9 cellular contexts compared by ENCODE assay signal in genomic region chr11:17013548-17014320, GRCh38. TPM values are rescaled to one million over a fixed set of nuclear protein-coding genes. Genes with fewer than 3 reads are reported as not detected.
DNase-seq lines count a peak whose midpoint lies in the region; ATAC-seq, FAIRE-seq and TF ChIP-seq lines count a peak whose summit lies in the region.
"Had no signal": no experiment of that assay in that cellular context is flagged by ENCODE, and none has a peak within 500 bp of the region (broad histone marks: within the 10 kb centered on the region; RNA-seq: fewer than 3 reads in every experiment).

No MANE protein-coding gene starts in this region.

- no peaks in the 10 kb centered on the region for H3K9me3 Mint-ChIP-seq in activated naive CD8-positive, alpha-beta T cell treated with anti-CD3 and anti-CD28 coated beads, Interleukin-2, amount 50 U/mL, for 24 hours
- H3K9me3 Mint-ChIP-seq: nephron had no signal

- peak overlapping the region; percentile 55 for H3K4me3 Mint-ChIP-seq in activated naive CD8-positive, alpha-beta T cell treated with anti-CD3 and anti-CD28 coated beads, Interleukin-2, amount 50 U/mL, for 24 hours

- peaks cover 17% of the 10 kb centered on the region for H3K27me3 Mint-ChIP-seq in activated naive CD8-positive, alpha-beta T cell treated with anti-CD3 and anti-CD28 coated beads, Interleukin-2, amount 50 U/mL, for 24 hours

- H3K4me3 ChIP-seq in MM.1S (ENCODE audit: low read length) = peak overlapping the region; percentile 92
- peak overlapping the region; percentile 85 for H3K4me3 ChIP-seq in iPS-18a (ENCODE audit: low read length)
- peak overlapping the region; percentile 53 to 93 (median 74) for H3K4me3 ChIP-seq in spleen

- intact Hi-C loops in spleen (cut with DNase I; ENCODE audit: low total_unique reads) = no loop called here

- no peak for TF ChIP-seq CTCF in MM.1S (IDR thresholded peaks at IDR 0.05; ENCODE audit: low read length)
- TF ChIP-seq CTCF in spleen (IDR thresholded peaks at IDR 0.05 in 8 of 11, conservative IDR thresholded peaks at IDR 0.05 in 3 of 11) = no peak

- no peaks in the 10 kb centered on the region for H3K36me3 Mint-ChIP-seq in activated naive CD8-positive, alpha-beta T cell treated with anti-CD3 and anti-CD28 coated beads, Interleukin-2, amount 50 U/mL, for 24 hours (ENCODE audit: low read depth)

- H3K9me2 ChIP-seq in MM.1S (replicated peaks; ENCODE audit: insufficient read depth, low read length) = no peaks in the 10 kb centered on the region

- no peak overlapping the region for H3K27ac Mint-ChIP-seq in activated naive CD8-positive, alpha-beta T cell treated with anti-CD3 and anti-CD28 coated beads, Interleukin-2, amount 50 U/mL, for 24 hours

- no peaks in the 10 kb centered on the region for H3K27me3 ChIP-seq in MM.1S (replicated peaks; ENCODE audit: insufficient read depth, low read length)
- H3K27me3 ChIP-seq in iPS-18a (ENCODE audit: control insufficient read depth, insufficient read depth, low read length) = peaks cover 48% of the 10 kb centered on the region
- H3K27me3 ChIP-seq in spleen (replicated peaks in 1 of 7) = peaks cover 0 to 53% (median 16%) of the 10 kb centered on the region in 7 donors

- TF ChIP-seq POLR2A in spleen (IDR thresholded peaks at IDR 0.05) = no peak
- no peak for TF ChIP-seq POLR2A in H54 (IDR thresholded peaks at IDR 0.05; ENCODE audit: low read depth, low read length)

- WGBS in spleen, 5 donors = 1 to 5% (median 1%) methylated on average over 13 to 85 of the region's 85 CpGs

- H3K27ac ChIP-seq in MM.1S (ENCODE audit: low read length) (peak overlapping the region; percentile 34; the same call in 1 of the 2 replicates), iPS-18a (ENCODE audit: low read length) (no peak overlapping the region), spleen (no peak overlapping the region)

- H3K79me2 ChIP-seq in MM.1S (ENCODE audit: low read length) = peaks cover 88% of the 10 kb centered on the region

- no peak for FAIRE-seq in H54 (lab: Jason Lieb, UNC)

- H3K4me1 Mint-ChIP-seq in activated naive CD8-positive, alpha-beta T cell treated with anti-CD3 and anti-CD28 coated beads, Interleukin-2, amount 50 U/mL, for 24 hours = peaks cover 4% of the 10 kb centered on the region

- H3K9ac ChIP-seq in ES-I3 (ENCODE audit: low read depth, low read length) (peak overlapping the region; percentile 71), MM.1S (ENCODE audit: low read length) (peak overlapping the region; percentile 85), iPS-18a (ENCODE audit: low read length) (peak overlapping the region; percentile 61)

- DNase-seq in MM.1S (peak; percentile 64), spleen (peak; percentile 74), HUDEP-2 (lab: John Stamatoyannopoulos, UW; ENCODE audit: unreplicated experiment in 76 of 76) (no peak), H54 (ENCODE audit: insufficient read length, low spot score) (no peak), MV-4-11 (lab: John Stamatoyannopoulos, UW) (no peak)
- peak; percentile 30 for DNase-seq in activated naive CD8-positive, alpha-beta T cell treated with anti-CD3 and anti-CD28 coated beads, Interleukin-2, amount 50 U/mL, for 24 hours

- H3K9me3 ChIP-seq in ES-I3 (ENCODE audit: control insufficient read depth, insufficient read depth, low read length) (no peaks in the 10 kb centered on the region), MM.1S (replicated peaks; ENCODE audit: insufficient read depth, low read length) (no peaks in the 10 kb centered on the region), iPS-18a (ENCODE audit: control insufficient read depth, low read depth, low read length) (no peaks in the 10 kb centered on the region), spleen (no peaks in the 10 kb centered on the region)

- ATAC-seq in activated naive CD8-positive, alpha-beta T cell treated with anti-CD3 and anti-CD28 coated beads, Interleukin-2, amount 50 U/mL, for 24 hours = peak; percentile 15

- peak overlapping the region; percentile 67 for H2AFZ ChIP-seq in MM.1S (ENCODE audit: low read length)

- H3K36me3 ChIP-seq in ES-I3 (ENCODE audit: insufficient read depth, low read length) = no peaks in the 10 kb centered on the region
- no peaks in the 10 kb centered on the region for H3K36me3 ChIP-seq in MM.1S (replicated peaks; ENCODE audit: insufficient read depth, low read length)
- no peaks in the 10 kb centered on the region for H3K36me3 ChIP-seq in iPS-18a (ENCODE audit: control insufficient read depth, low read depth, low read length)
- H3K36me3 ChIP-seq in spleen = no peaks in the 10 kb centered on the region

- peak overlapping the region; percentile 91 for H3K4me2 ChIP-seq in MM.1S (ENCODE audit: low read depth, low read length)

- no peaks in the 10 kb centered on the region for H4K20me1 ChIP-seq in MM.1S (ENCODE audit: insufficient read depth, low read length)

- peaks cover 6% of the 10 kb centered on the region; the same call in 1 of the 2 replicates for H3F3A ChIP-seq in MM.1S (ENCODE audit: insufficient read depth, low read length)

- H3K4me1 ChIP-seq in ES-I3 (ENCODE audit: insufficient read depth, low read length) = peaks cover 19% of the 10 kb centered on the region
- 0 out of 2 replicates have a peak, but pooled peaks cover 4% of the 10 kb centered on the region for H3K4me1 ChIP-seq in MM.1S (ENCODE audit: low read length)
- H3K4me1 ChIP-seq in iPS-18a (ENCODE audit: control insufficient read depth, low read depth, low read length) = peaks cover 9% of the 10 kb centered on the region
- peaks cover 0 to 24% (median 17%) of the 10 kb centered on the region in 6 donors for H3K4me1 ChIP-seq in spleen

RNA-seq across cellular contexts. Expression of gene PLEKHA7, which starts 0.5 kb away (rescaled TPM):
- total RNA-seq in spleen = 10 to 100 TPM in 2 of 7 donors, 1 to 10 TPM in 5; 3.7 to 12.8 (median 7.6) TPM
- polyA plus RNA-seq in spleen = 1 to 10 TPM; 1.8 to 3.3 (median 2.0) TPM

Comparison
In these comparisons a context has a peak if more than half of its experiments do, and no peak if none do; other contexts are left out.
1. DNase-seq: peak in MM.1S (single experiment), activated naive CD8-positive, alpha-beta T cell treated with anti-CD3 and anti-CD28 coated beads, Interleukin-2, amount 50 U/mL, for 24 hours (single experiment) and spleen (single experiment); none in HUDEP-2 (0 of 76), H54 (single experiment) and MV-4-11 (single experiment).
2. Peak in every context shown above with its lines, with median percentiles within 50 percentile points of each other: H3K9ac ChIP-seq and H3K4me3 ChIP-seq.